3 cellular contexts compared by ENCODE assay signal in genomic region chr21:45356653-45357435, GRCh38.
TF ChIP-seq lines count a peak whose summit lies in the region.

No MANE protein-coding gene starts in this region.

TF ChIP-seq in IMR-90, 13 proteins besides CTCF, POLR2A, EP300 and RAD21:
- no peak for TF ChIP-seq FOS (IDR thresholded peaks at IDR 0.05; ENCODE audit: low read depth, low read length)
- TF ChIP-seq SMC3 (IDR thresholded peaks at IDR 0.05; ENCODE audit: low read depth, low read length): no peak
- TF ChIP-seq USF2 (IDR thresholded peaks at IDR 0.05; ENCODE audit: low read depth, low read length): no peak
- no peak for TF ChIP-seq ELK1 (IDR thresholded peaks at IDR 0.05; ENCODE audit: borderline replicate concordance, low read depth, low read length)

TF ChIP-seq in endothelial cell of umbilical vein, 7 proteins besides CTCF, POLR2A, EP300 and RAD21:
- TF ChIP-seq JUN (IDR thresholded peaks at IDR 0.05; ENCODE audit: borderline replicate concordance, insufficient read depth, insufficient read length, low read depth) (no peak), MYC (IDR thresholded peaks at IDR 0.05; ENCODE audit: low read depth, low read length) (no peak), GATA2 (IDR thresholded peaks at IDR 0.05; ENCODE audit: insufficient read depth, insufficient read length, low read depth, low read length) (no peak)
- TF ChIP-seq, protein P1, sequence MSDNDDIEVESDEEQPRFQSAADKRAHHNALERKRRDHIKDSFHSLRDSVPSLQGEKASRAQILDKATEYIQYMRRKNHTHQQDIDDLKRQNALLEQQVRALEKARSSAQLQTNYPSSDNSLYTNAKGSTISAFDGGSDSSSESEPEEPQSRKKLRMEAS (IDR thresholded peaks at IDR 0.05; ENCODE audit: insufficient read depth, insufficient read length): no peak

TF ChIP-seq in GM12891, 5 proteins besides CTCF, POLR2A, EP300 and RAD21:
- TF ChIP-seq POLR2AphosphoS5 (IDR thresholded peaks at IDR 0.05; ENCODE audit: low read depth, low read length) (no peak), SPI1 (IDR thresholded peaks at IDR 0.05; ENCODE audit: low read depth, low read length) (no peak), TAF1 (IDR thresholded peaks at IDR 0.05; ENCODE audit: low read depth, low read length) (no peak), POU2F2 (IDR thresholded peaks at IDR 0.05; ENCODE audit: low read depth, low read length) (no peak), PAX5 (IDR thresholded peaks at IDR 0.05; ENCODE audit: insufficient read depth, low read length, severe bottlenecking) (no peak)
